ENCODE assay signal across 7 cellular contexts in genomic region chr3:149655826-149656599, GRCh38. TPM values are rescaled to one million over a fixed set of nuclear protein-coding genes. Genes with fewer than 3 reads are reported as not detected.
A peak's percentile ranks its signal among the peaks of the same experiment; 100 is the strongest.
DNase-seq lines count a peak whose midpoint lies in the region; ATAC-seq and TF ChIP-seq lines count a peak whose summit lies in the region.

No MANE protein-coding gene starts in this region.

- peak overlapping the region; percentile 61 for H2AK5ac ChIP-seq in IMR-90 (ENCODE audit: low read depth, low read length)

- CTCF ChIA-PET in IMR-90 (lab: Yijun Ruan, JAX), result interaction anchor here (0.6 to 1.7 kb wide), 5 partner anchors 87 to 142 kb away, joined by 3 to 7 read pairs (median 3); no protein-coding TSS in a partner anchor

- H2BK120ac ChIP-seq in IMR-90 (ENCODE audit: low read depth, low read length), result peak overlapping the region; percentile 79

- H2AFZ ChIP-seq in IMR-90 (replicated peaks; ENCODE audit: low read length, poor library complexity), result peak overlapping the region; percentile 95

- peak overlapping the region; percentile 99 for H2AK9ac ChIP-seq in IMR-90 (replicated peaks; ENCODE audit: low read depth, low read length, poor library complexity)

- POLR2A ChIA-PET in IMR-90 (lab: Charles Lee; ENCODE audit: unreplicated experiment), result interaction anchor here (0.6 to 1.4 kb wide), 6 partner anchors 10 to 120 kb away, joined by 3 to 5 read pairs (median 4); no protein-coding TSS in a partner anchor

- peak overlapping the region; percentile 85 for H4K91ac ChIP-seq in IMR-90 (ENCODE audit: insufficient read depth, low read depth, low read length)

- peak overlapping the region; percentile 98 for H3K14ac ChIP-seq in IMR-90 (replicated peaks; ENCODE audit: low read depth, low read length)

- peak overlapping the region; percentile 100 for H3K9ac ChIP-seq in IMR-90 (ENCODE audit: low read depth, low read length)

- H3K4me1 ChIP-seq in IMR-90 (ENCODE audit: control insufficient read depth, insufficient read depth, low read length), result peaks cover 5% of the 10 kb centered on the region
- H3K4me1 ChIP-seq in right lobe of liver, result peaks cover 0 to 4% (median 2%) of the 10 kb centered on the region in 4 donors
- peaks cover 10 to 58% of the 10 kb centered on the region in 2 donors for H3K4me1 ChIP-seq in thoracic aorta (ENCODE audit: control insufficient read depth in 1 of 2, low read depth in 2 of 2)

- no peak for ATAC-seq in IMR-90 (ENCODE audit: low read depth)
- ATAC-seq in right lobe of liver, result no peak
- ATAC-seq in thoracic aorta (ENCODE audit: insufficient number of reproducible peaks, low FRiP score, low read depth), result no peak
- ATAC-seq in HG03460 (IDR thresholded peaks at IDR 0.05; ENCODE audit: unreplicated experiment), result no peak
- no peak for ATAC-seq in HG02840 (IDR thresholded peaks at IDR 0.05; ENCODE audit: low FRiP score, unreplicated experiment)

- BruUV-seq in IMR-90 (replicated peaks; lab: Mats Ljungman, UMichigan), result no TSS peak

- H3K27me3 ChIP-seq in IMR-90 (ENCODE audit: control insufficient read depth, insufficient read depth, low read length) (no peaks in the 10 kb centered on the region), right lobe of liver (no peaks in the 10 kb centered on the region), thoracic aorta (replicated peaks; ENCODE audit: insufficient read depth) (no peaks in the 10 kb centered on the region)

- in situ Hi-C loops in IMR-90 (cut with MboI; ENCODE audit: low sequenced_read_pairs), result no loop called here

- H3K4me3 ChIP-seq in IMR-90 (ENCODE audit: insufficient read depth, low read depth, low read length), result peak overlapping the region; percentile 70
- H3K4me3 ChIP-seq in cardiac fibroblast (replicated peaks in 1 of 2; ENCODE audit: low read depth in 2 of 2, low read length in 2 of 2), result peak overlapping the region; percentile 80 to 91
- peak overlapping the region; percentile 63 to 82 (median 65) for H3K4me3 ChIP-seq in right lobe of liver
- H3K4me3 ChIP-seq in thoracic aorta, result peak overlapping the region; percentile 90

- H2BK15ac ChIP-seq in IMR-90 (ENCODE audit: low read depth, low read length), result peak overlapping the region; percentile 87

- peak overlapping the region; percentile 90 for H3K56ac ChIP-seq in IMR-90 (ENCODE audit: extremely low read depth, insufficient read depth, low read length)

- H4K8ac ChIP-seq in IMR-90 (ENCODE audit: low read depth in 2 of 2, low read length in 2 of 2), result peak overlapping the region; percentile 46 to 75; a peak in 3 of 4 replicates

- TF ChIP-seq RAD21 in IMR-90 (IDR thresholded peaks at IDR 0.05; ENCODE audit: low read length), result no peak

- H4K20me1 ChIP-seq in IMR-90 (ENCODE audit: insufficient read depth, low read length), result peaks cover 50% of the 10 kb centered on the region

- peak overlapping the region; percentile 69 for H3K4ac ChIP-seq in IMR-90 (ENCODE audit: low read depth, low read length)

- H3K79me1 ChIP-seq in IMR-90 (ENCODE audit: low read depth in 1 of 2, low read length in 2 of 2), result peaks cover 3 to 64% of the 10 kb centered on the region in 2 experiments; a peak in 2 of 4 replicates

- H2BK5ac ChIP-seq in IMR-90 (ENCODE audit: low read depth, low read length, poor library complexity, severe bottlenecking), result peak overlapping the region; percentile 85

- peak overlapping the region; percentile 70 for H3K18ac ChIP-seq in IMR-90 (ENCODE audit: low read depth, low read length)

- H3K9me3 ChIP-seq in IMR-90 (ENCODE audit: control insufficient read depth, insufficient read depth, low read length) (no peaks in the 10 kb centered on the region), right lobe of liver (no peaks in the 10 kb centered on the region), thoracic aorta (no peaks in the 10 kb centered on the region)

- intact Hi-C loops in IMR-90 (cut with micrococcal nuclease) (loop anchor here (5.0 kb wide), 2 partner anchors 46 to 124 kb away; no protein-coding TSS in a partner anchor), right lobe of liver (cut with DNase I) (no loop called here)

- TF ChIP-seq CTCF in IMR-90 (conservative IDR thresholded peaks at IDR 0.05; ENCODE audit: low read depth, low read length), result no peak
- TF ChIP-seq CTCF in cardiac fibroblast (IDR thresholded peaks at IDR 0.05; ENCODE audit: low read depth, low read length), result no peak
- no peak for TF ChIP-seq CTCF in right lobe of liver (IDR thresholded peaks at IDR 0.05)
- TF ChIP-seq CTCF in thoracic aorta (IDR thresholded peaks at IDR 0.05), result no peak

- H3K27ac ChIP-seq in IMR-90 (ENCODE audit: insufficient read depth, low read length), result peak overlapping the region; percentile 92
- H3K27ac ChIP-seq in right lobe of liver, result peak overlapping the region; percentile 96 to 99 (median 97)
- peak overlapping the region; percentile 97 to 100 for H3K27ac ChIP-seq in thoracic aorta

- peak overlapping the region; percentile 5; the same call in 1 of the 2 replicates for H2BK20ac ChIP-seq in IMR-90 (ENCODE audit: low read depth, low read length)

- peaks cover 6% of the 10 kb centered on the region; the same call in 1 of the 2 replicates for H3K9me1 ChIP-seq in IMR-90 (ENCODE audit: insufficient read depth, low read length)

- dilution Hi-C loops in IMR-90 (cut with HindIII; ENCODE audit: low sequenced_read_pairs, unreplicated experiment), result no loop called here

- peak overlapping the region; percentile 88 for H3K4me2 ChIP-seq in IMR-90 (ENCODE audit: low read depth, low read length)

- DNase-seq in IMR-90 (no peak), cardiac fibroblast (ENCODE audit: low read depth in 2 of 2) (peak in 1 of 2 donors; percentile 44), right lobe of liver (no peak), thoracic aorta (ENCODE audit: low spot score) (no peak), NCI-H1048 (lab: John Stamatoyannopoulos, UW) (no peak)

- TF ChIP-seq POLR2A in IMR-90 (IDR thresholded peaks at IDR 0.05; ENCODE audit: low read depth, low read length) (no peak), right lobe of liver (IDR thresholded peaks at IDR 0.05) (no peak)

- peak overlapping the region; percentile 100 for H3K23ac ChIP-seq in IMR-90 (ENCODE audit: low read depth, low read length)

- 0% methylated on average over 1 of the region's 2 CpGs; no CpG with 5 or more reads in 1 of the 2 experiments for WGBS in IMR-90 (ENCODE audit: extremely low coverage in 2 of 2, insufficient read length in 1 of 2), 2 experiments
- 50% methylated on average over 2 of the region's 2 CpGs for WGBS in right lobe of liver (ENCODE audit: insufficient coverage, low coverage, low lambda C conversion rate, missing lambda C conversion rate)

- H3K36me3 ChIP-seq in IMR-90 (ENCODE audit: control insufficient read depth, insufficient read depth, low read length) (peaks cover 15% of the 10 kb centered on the region), right lobe of liver (no peaks in the 10 kb centered on the region), thoracic aorta (peaks cover 2% of the 10 kb centered on the region)

- peak overlapping the region; percentile 9; the same call in 1 of the 2 replicates for H4K5ac ChIP-seq in IMR-90 (ENCODE audit: low read depth, low read length)

TF ChIP-seq in IMR-90, 13 proteins besides CTCF, POLR2A, EP300 and RAD21:
- TF ChIP-seq RFX5 (IDR thresholded peaks at IDR 0.05; ENCODE audit: low read depth, low read length) (no peak), CHD1 (IDR thresholded peaks at IDR 0.05; ENCODE audit: low read depth, low read length) (no peak), MAFK (IDR thresholded peaks at IDR 0.05; ENCODE audit: low read depth, low read length) (no peak), RCOR1 (IDR thresholded peaks at IDR 0.05; ENCODE audit: insufficient replicate concordance, low read length) (no peak), CEBPB (IDR thresholded peaks at IDR 0.05; ENCODE audit: low read depth, low read length) (no peak), FOS (IDR thresholded peaks at IDR 0.05; ENCODE audit: low read depth, low read length) (no peak), NFE2L2 (IDR thresholded peaks at IDR 0.05; ENCODE audit: low read depth, low read length) (no peak), BHLHE40 (IDR thresholded peaks at IDR 0.05; ENCODE audit: low read depth, low read length) (no peak), SMC3 (IDR thresholded peaks at IDR 0.05; ENCODE audit: low read depth, low read length) (no peak), MAZ (IDR thresholded peaks at IDR 0.05; ENCODE audit: borderline replicate concordance, low read depth, low read length) (no peak), MXI1 (IDR thresholded peaks at IDR 0.05; ENCODE audit: borderline replicate concordance, low read depth, low read length) (no peak)
- TF ChIP-seq, protein P1, sequence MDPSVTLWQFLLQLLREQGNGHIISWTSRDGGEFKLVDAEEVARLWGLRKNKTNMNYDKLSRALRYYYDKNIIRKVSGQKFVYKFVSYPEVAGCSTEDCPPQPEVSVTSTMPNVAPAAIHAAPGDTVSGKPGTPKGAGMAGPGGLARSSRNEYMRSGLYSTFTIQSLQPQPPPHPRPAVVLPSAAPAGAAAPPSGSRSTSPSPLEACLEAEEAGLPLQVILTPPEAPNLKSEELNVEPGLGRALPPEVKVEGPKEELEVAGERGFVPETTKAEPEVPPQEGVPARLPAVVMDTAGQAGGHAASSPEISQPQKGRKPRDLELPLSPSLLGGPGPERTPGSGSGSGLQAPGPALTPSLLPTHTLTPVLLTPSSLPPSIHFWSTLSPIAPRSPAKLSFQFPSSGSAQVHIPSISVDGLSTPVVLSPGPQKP (IDR thresholded peaks at IDR 0.05; ENCODE audit: borderline replicate concordance, low read depth, low read length), result no peak
- TF ChIP-seq, protein P2, sequence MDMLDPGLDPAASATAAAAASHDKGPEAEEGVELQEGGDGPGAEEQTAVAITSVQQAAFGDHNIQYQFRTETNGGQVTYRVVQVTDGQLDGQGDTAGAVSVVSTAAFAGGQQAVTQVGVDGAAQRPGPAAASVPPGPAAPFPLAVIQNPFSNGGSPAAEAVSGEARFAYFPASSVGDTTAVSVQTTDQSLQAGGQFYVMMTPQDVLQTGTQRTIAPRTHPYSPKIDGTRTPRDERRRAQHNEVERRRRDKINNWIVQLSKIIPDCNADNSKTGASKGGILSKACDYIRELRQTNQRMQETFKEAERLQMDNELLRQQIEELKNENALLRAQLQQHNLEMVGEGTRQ (IDR thresholded peaks at IDR 0.05; ENCODE audit: low read depth, low read length), result no peak

RNA-seq across cellular contexts. Expression of gene WWTR1, which starts 1.8 kb away (rescaled TPM):
- total RNA-seq in IMR-90 (2012; rRNA removed) (30.3 and 38.9 TPM in 2 replicates), right lobe of liver (10 to 100 TPM; 10.6 to 19.7 (median 15.3) TPM), thoracic aorta (100 to 1,000 TPM; 135 to 243 TPM)
- polyA plus RNA-seq in IMR-90 (2012; rRNA removed), result 65.3 and 66.9 TPM in 2 replicates
- 31.8 and 59.9 TPM in 2 replicates for polyA plus RNA-seq in IMR-90 (2012; cell fraction: cytosol; rRNA removed)
- polyA plus RNA-seq in IMR-90 (2012; cell fraction: nucleus; rRNA removed; ENCODE audit: low replicate concordance), result 53.5 and 83.5 TPM in 2 replicates
